Comparison of ENCODE assay signal across 1 cellular context in the genomic region with DNA sequence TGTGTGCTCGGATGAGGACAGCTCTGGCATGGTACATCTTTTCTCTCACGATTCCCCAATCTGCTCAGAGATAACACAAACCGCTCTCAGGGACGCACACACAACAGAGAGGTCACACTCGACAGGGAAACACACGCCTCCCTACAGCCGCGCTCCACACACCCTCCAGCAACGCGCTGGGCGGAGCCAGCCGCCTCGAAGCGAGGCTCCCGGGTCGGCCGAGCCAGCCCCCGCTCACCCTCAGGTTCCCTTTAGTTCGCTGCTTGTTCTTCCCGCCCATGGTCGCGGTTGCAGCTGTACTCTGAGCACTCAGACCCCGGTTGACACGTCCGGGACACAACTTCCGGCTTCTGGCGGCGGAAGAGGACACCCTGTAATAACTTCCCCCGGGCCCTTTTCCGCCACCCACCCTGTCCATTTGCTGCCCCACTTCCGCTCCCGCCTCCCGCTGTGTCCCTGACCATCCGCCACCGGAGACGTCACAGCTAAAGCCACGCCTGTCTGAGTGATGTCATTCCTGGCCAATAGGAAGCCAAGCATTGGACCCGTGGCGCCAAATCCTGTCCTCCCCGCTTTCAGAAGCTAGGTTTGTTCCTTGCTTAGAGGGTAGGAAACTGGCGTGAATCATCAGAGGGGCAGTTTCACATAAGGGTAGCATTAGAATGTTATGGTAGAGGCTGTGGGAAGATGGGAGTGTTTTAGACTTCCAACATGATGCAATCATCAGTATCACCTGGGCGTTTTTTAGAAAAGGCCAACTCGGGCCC.
TF ChIP-seq lines count a peak whose summit lies in the region.

A gene with protein sequence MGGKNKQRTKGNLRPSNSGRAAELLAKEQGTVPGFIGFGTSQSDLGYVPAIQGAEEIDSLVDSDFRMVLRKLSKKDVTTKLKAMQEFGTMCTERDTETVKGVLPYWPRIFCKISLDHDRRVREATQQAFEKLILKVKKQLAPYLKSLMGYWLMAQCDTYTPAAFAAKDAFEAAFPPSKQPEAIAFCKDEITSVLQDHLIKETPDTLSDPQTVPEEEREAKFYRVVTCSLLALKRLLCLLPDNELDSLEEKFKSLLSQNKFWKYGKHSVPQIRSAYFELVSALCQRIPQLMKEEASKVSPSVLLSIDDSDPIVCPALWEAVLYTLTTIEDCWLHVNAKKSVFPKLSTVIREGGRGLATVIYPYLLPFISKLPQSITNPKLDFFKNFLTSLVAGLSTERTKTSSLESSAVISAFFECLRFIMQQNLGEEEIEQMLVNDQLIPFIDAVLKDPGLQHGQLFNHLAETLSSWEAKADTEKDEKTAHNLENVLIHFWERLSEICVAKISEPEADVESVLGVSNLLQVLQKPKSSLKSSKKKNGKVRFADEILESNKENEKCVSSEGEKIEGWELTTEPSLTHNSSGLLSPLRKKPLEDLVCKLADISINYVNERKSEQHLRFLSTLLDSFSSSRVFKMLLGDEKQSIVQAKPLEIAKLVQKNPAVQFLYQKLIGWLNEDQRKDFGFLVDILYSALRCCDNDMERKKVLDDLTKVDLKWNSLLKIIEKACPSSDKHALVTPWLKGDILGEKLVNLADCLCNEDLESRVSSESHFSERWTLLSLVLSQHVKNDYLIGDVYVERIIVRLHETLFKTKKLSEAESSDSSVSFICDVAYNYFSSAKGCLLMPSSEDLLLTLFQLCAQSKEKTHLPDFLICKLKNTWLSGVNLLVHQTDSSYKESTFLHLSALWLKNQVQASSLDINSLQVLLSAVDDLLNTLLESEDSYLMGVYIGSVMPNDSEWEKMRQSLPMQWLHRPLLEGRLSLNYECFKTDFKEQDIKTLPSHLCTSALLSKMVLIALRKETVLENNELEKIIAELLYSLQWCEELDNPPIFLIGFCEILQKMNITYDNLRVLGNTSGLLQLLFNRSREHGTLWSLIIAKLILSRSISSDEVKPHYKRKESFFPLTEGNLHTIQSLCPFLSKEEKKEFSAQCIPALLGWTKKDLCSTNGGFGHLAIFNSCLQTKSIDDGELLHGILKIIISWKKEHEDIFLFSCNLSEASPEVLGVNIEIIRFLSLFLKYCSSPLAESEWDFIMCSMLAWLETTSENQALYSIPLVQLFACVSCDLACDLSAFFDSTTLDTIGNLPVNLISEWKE (N-terminal part only) (minus strand): TSS at position 352 of the 767 bp plus-strand sequence. CDS start 72 bp downstream, at position 280.

TF ChIP-seq in HepG2, 621 proteins besides CTCF, POLR2A, EP300 and RAD21 (continued from another document):
- TF ChIP-seq, protein P1, sequence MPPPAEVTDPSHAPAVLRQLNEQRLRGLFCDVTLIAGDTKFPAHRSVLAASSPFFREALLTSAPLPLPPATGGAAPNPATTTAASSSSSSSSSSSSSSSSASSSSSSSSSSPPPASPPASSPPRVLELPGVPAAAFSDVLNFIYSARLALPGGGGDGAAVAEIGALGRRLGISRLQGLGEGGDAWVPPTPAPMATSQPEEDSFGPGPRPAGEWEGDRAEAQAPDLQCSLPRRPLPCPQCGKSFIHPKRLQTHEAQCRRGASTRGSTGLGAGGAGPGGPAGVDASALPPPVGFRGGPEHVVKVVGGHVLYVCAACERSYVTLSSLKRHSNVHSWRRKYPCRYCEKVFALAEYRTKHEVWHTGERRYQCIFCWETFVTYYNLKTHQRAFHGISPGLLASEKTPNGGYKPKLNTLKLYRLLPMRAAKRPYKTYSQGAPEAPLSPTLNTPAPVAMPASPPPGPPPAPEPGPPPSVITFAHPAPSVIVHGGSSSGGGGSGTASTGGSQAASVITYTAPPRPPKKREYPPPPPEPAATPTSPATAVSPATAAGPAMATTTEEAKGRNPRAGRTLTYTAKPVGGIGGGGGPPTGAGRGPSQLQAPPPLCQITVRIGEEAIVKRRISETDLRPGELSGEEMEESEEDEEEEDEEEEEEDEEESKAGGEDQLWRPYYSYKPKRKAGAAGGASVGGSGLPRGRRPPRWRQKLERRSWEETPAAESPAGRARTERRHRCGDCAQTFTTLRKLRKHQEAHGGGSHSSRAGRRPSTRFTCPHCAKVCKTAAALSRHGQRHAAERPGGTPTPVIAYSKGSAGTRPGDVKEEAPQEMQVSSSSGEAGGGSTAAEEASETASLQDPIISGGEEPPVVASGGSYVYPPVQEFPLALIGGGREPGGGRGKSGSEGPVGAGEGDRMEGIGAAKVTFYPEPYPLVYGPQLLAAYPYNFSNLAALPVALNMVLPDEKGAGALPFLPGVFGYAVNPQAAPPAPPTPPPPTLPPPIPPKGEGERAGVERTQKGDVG (CRISPR knock-in tag; IDR thresholded peaks at IDR 0.05; ENCODE audit: borderline replicate concordance), result no peak
- TF ChIP-seq ATF1 (CRISPR knock-in tag; IDR thresholded peaks at IDR 0.05) (peak; percentile 98), ZNF605 (CRISPR knock-in tag; IDR thresholded peaks at IDR 0.05) (peak; percentile 46; the same call in 1 of the 2 replicates), TBX2 (CRISPR knock-in tag; IDR thresholded peaks at IDR 0.05; ENCODE audit: borderline replicate concordance) (peak; percentile 80), RAD51 (IDR thresholded peaks at IDR 0.05; ENCODE audit: borderline replicate concordance) (no peak), FOXJ3 (CRISPR knock-in tag; IDR thresholded peaks at IDR 0.05; ENCODE audit: borderline replicate concordance) (peak; percentile 44; the same call in 1 of the 2 replicates), U2AF2 (IDR thresholded peaks at IDR 0.05; ENCODE audit: low read depth, low read length) (0 out of 2 replicates have a peak, but pooled peaks have one; percentile 32), ZNF879 (CRISPR knock-in tag; IDR thresholded peaks at IDR 0.05) (no peak), TCF12 (IDR thresholded peaks at IDR 0.05) (no peak), TCF12 (CRISPR knock-in tag; IDR thresholded peaks at IDR 0.05) (no peak)
- TF ChIP-seq, protein P2, sequence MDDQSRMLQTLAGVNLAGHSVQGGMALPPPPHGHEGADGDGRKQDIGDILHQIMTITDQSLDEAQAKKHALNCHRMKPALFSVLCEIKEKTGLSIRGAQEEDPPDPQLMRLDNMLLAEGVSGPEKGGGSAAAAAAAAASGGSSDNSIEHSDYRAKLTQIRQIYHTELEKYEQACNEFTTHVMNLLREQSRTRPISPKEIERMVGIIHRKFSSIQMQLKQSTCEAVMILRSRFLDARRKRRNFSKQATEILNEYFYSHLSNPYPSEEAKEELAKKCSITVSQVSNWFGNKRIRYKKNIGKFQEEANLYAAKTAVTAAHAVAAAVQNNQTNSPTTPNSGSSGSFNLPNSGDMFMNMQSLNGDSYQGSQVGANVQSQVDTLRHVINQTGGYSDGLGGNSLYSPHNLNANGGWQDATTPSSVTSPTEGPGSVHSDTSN (CRISPR knock-in tag; IDR thresholded peaks at IDR 0.05; ENCODE audit: borderline replicate concordance), result no peak
- TF ChIP-seq, protein P3, sequence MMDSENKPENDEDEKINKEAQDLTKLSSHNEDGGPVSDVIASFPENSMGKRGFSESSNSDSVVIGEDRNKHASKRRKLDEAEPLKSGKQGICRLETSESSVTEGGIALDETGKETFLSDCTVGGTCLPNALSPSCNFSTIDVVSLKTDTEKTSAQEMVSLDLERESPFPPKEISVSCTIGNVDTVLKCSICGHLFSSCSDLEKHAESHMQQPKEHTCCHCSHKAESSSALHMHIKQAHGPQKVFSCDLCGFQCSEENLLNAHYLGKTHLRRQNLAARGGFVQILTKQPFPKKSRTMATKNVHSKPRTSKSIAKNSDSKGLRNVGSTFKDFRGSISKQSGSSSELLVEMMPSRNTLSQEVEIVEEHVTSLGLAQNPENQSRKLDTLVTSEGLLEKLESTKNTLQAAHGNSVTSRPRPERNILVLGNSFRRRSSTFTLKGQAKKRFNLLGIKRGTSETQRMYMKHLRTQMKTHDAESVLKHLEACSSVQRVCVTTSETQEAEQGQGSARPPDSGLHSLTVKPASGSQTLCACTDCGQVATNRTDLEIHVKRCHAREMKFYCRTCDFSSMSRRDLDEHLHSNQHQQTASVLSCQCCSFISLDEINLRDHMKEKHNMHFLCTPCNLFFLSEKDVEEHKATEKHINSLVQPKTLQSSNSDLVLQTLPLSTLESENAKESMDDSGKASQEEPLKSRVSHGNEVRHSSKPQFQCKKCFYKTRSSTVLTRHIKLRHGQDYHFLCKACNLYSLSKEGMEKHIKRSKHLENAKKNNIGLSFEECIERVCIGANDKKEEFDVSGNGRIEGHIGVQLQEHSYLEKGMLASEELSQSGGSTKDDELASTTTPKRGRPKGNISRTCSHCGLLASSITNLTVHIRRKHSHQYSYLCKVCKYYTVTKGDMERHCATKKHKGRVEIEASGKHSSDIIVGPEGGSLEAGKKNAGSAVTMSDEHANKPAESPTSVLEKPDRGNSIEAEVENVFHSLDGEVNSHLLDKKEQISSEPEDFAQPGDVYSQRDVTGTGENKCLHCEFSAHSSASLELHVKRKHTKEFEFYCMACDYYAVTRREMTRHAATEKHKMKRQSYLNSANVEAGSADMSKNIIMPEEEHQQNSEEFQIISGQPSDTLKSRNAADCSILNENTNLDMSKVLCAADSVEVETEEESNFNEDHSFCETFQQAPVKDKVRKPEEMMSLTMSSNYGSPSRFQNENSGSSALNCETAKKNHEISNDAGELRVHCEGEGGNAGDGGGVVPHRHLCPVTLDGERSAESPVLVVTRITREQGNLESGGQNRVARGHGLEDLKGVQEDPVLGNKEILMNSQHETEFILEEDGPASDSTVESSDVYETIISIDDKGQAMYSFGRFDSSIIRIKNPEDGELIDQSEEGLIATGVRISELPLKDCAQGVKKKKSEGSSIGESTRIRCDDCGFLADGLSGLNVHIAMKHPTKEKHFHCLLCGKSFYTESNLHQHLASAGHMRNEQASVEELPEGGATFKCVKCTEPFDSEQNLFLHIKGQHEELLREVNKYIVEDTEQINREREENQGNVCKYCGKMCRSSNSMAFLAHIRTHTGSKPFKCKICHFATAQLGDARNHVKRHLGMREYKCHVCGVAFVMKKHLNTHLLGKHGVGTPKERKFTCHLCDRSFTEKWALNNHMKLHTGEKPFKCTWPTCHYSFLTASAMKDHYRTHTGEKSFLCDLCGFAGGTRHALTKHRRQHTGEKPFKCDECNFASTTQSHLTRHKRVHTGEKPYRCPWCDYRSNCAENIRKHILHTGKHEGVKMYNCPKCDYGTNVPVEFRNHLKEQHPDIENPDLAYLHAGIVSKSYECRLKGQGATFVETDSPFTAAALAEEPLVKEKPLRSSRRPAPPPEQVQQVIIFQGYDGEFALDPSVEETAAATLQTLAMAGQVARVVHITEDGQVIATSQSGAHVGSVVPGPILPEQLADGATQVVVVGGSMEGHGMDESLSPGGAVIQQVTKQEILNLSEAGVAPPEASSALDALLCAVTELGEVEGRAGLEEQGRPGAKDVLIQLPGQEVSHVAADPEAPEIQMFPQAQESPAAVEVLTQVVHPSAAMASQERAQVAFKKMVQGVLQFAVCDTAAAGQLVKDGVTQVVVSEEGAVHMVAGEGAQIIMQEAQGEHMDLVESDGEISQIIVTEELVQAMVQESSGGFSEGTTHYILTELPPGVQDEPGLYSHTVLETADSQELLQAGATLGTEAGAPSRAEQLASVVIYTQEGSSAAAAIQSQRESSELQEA (CRISPR knock-in tag; IDR thresholded peaks at IDR 0.05; ENCODE audit: not compliant biosample characterization), result peak; percentile 29
- TF ChIP-seq, protein P4, sequence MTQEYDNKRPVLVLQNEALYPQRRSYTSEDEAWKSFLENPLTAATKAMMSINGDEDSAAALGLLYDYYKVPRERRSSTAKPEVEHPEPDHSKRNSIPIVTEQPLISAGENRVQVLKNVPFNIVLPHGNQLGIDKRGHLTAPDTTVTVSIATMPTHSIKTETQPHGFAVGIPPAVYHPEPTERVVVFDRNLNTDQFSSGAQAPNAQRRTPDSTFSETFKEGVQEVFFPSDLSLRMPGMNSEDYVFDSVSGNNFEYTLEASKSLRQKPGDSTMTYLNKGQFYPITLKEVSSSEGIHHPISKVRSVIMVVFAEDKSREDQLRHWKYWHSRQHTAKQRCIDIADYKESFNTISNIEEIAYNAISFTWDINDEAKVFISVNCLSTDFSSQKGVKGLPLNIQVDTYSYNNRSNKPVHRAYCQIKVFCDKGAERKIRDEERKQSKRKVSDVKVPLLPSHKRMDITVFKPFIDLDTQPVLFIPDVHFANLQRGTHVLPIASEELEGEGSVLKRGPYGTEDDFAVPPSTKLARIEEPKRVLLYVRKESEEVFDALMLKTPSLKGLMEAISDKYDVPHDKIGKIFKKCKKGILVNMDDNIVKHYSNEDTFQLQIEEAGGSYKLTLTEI (CRISPR knock-in tag; conservative IDR thresholded peaks at IDR 0.05), result no peak
